Comparison of ENCODE assay signal across 1 cellular context in genomic region chr2:171999604-172000469, GRCh38.
TF ChIP-seq lines count a peak whose summit lies in the region.

Gene METAP1D, plus strand, starts transcription at chr2:171999953. Its CDS starts 17 bp downstream, at chr2:171999970.

TF ChIP-seq in HepG2, 621 proteins besides CTCF, POLR2A, EP300 and RAD21 (continued from another document and continues in another):
- TF ChIP-seq FOXP4 (CRISPR knock-in tag; IDR thresholded peaks at IDR 0.05) (peak; percentile 71), ZNF253 (CRISPR knock-in tag; IDR thresholded peaks at IDR 0.05; ENCODE audit: borderline replicate concordance) (peak; percentile 98), ZSCAN20 (CRISPR knock-in tag; IDR thresholded peaks at IDR 0.05; ENCODE audit: borderline replicate concordance) (peak; percentile 91; the same call in 1 of the 2 replicates), NFE2 (CRISPR knock-in tag; IDR thresholded peaks at IDR 0.05) (no peak; the same call in 1 of the 2 replicates), ZNF691 (CRISPR knock-in tag; IDR thresholded peaks at IDR 0.05; ENCODE audit: borderline replicate concordance, low read depth) (peak; percentile 97; the same call in 1 of the 2 replicates), RBAK (CRISPR knock-in tag; IDR thresholded peaks at IDR 0.05) (0 out of 2 replicates have a peak, but pooled peaks have one; percentile 36), ZNF670 (CRISPR knock-in tag; IDR thresholded peaks at IDR 0.05; ENCODE audit: borderline replicate concordance) (peak; percentile 89; the same call in 1 of the 2 replicates), ZHX2 (IDR thresholded peaks at IDR 0.05; ENCODE audit: low read depth) (peak; percentile 91), ZHX2 (CRISPR knock-in tag; IDR thresholded peaks at IDR 0.05; ENCODE audit: borderline replicate concordance) (peak; percentile 97; the same call in 1 of the 2 replicates), NBN (conservative IDR thresholded peaks at IDR 0.05) (no peak), ZMYM2 (CRISPR knock-in tag; IDR thresholded peaks at IDR 0.05) (0 out of 2 replicates have a peak, but pooled peaks have one; percentile 55), ZNF543 (CRISPR knock-in tag; IDR thresholded peaks at IDR 0.05) (peak; percentile 96), TAF15 (IDR thresholded peaks at IDR 0.05; ENCODE audit: low read depth, low read length, poor library complexity, severe bottlenecking) (no peak), THAP11 (CRISPR knock-in tag; IDR thresholded peaks at IDR 0.05) (peak; percentile 87), ZNF235 (CRISPR knock-in tag; IDR thresholded peaks at IDR 0.05; ENCODE audit: borderline replicate concordance) (peak; percentile 98), THAP8 (CRISPR knock-in tag; IDR thresholded peaks at IDR 0.05; ENCODE audit: borderline replicate concordance) (peak; percentile 53; the same call in 1 of the 2 replicates), MBNL3 (CRISPR knock-in tag; conservative IDR thresholded peaks at IDR 0.05) (no peak), PAX8 (CRISPR knock-in tag; IDR thresholded peaks at IDR 0.05; ENCODE audit: borderline replicate concordance) (peak; percentile 95), SIN3A (IDR thresholded peaks at IDR 0.05; ENCODE audit: borderline replicate concordance, low read depth, low read length) (peak; percentile 97; the same call in 1 of the 2 replicates), THAP9 (CRISPR knock-in tag; IDR thresholded peaks at IDR 0.05; ENCODE audit: borderline replicate concordance) (peak; percentile 91), CEBPG (CRISPR knock-in tag; IDR thresholded peaks at IDR 0.05) (peak; percentile 62), SETDB1 (CRISPR knock-in tag; IDR thresholded peaks at IDR 0.05; ENCODE audit: borderline replicate concordance) (no peak), NKX3-1 (CRISPR knock-in tag; IDR thresholded peaks at IDR 0.05) (peak; percentile 95; the same call in 1 of the 2 replicates), ZNF629 (CRISPR knock-in tag; conservative IDR thresholded peaks at IDR 0.05) (peak; percentile 55; the same call in 1 of the 2 replicates), AKAP8 (CRISPR knock-in tag; IDR thresholded peaks at IDR 0.05) (no peak; the same call in none of the 2 replicates), DZIP1 (CRISPR knock-in tag; IDR thresholded peaks at IDR 0.05) (peak; percentile 98), ZNF407 (CRISPR knock-in tag; IDR thresholded peaks at IDR 0.05; ENCODE audit: not compliant biosample characterization) (peak; percentile 98), SALL2 (CRISPR knock-in tag; IDR thresholded peaks at IDR 0.05) (peak; percentile 100)
